In the genomic region with DNA sequence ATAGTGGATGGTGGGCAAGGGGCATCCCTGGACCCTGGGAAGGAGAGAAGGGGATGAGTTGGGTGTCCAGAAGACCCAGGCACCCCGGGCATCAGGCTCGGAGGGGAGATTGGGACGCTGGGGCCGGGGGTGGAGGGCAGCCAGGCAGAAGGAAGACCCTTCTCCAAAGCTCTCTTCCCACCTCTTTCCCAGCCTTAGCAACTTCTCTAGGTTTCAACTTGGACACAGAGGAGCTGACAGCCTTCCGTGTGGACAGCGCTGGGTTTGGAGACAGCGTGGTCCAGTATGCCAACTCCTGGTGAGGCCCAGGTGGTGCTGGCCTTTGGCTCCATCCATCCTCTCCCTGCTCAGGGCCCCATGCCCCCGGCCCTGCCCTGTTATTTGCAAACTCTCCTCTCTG, we compare ENCODE assay signal across 16 cellular contexts. TPM values are rescaled to one million over a fixed set of nuclear protein-coding genes. Genes with fewer than 3 reads are reported as not detected.
DNase-seq lines count a peak whose midpoint lies in the region; ATAC-seq and TF ChIP-seq lines count a peak whose summit lies in the region.
"Had no signal": no experiment of that assay in that cellular context is flagged by ENCODE, and none has a peak within 500 bp of the region (broad histone marks: within the 10 kb centered on the region; RNA-seq: fewer than 3 reads in every experiment).

No MANE protein-coding gene starts in this region.

- no peak for TF ChIP-seq EP300 in upper lobe of left lung (IDR thresholded peaks at IDR 0.05)

- no peak for TF ChIP-seq CTCF in RWPE2 (IDR thresholded peaks at IDR 0.05; ENCODE audit: poor library complexity, severe bottlenecking)
- no peak for TF ChIP-seq CTCF in upper lobe of left lung (IDR thresholded peaks at IDR 0.05)

- ATAC-seq in RWPE2 (ENCODE audit: low read depth) (no peak), memory B cell (ENCODE audit: low read depth) (no peak), upper lobe of left lung (ENCODE audit: low FRiP score in 2 of 2) (no peak), HG03571 (IDR thresholded peaks at IDR 0.05; ENCODE audit: unreplicated experiment) (no peak)
- ATAC-seq: gastrocnemius medialis had no signal

- no peak overlapping the region for H3K27ac Mint-ChIP-seq in activated naive CD4-positive, alpha-beta T cell treated with anti-CD3 and anti-CD28 coated beads, Interleukin-2, amount 50 U/mL, for 24 hours
- H3K27ac Mint-ChIP-seq in memory B cell = peak overlapping the region; percentile 87
- H3K27ac Mint-ChIP-seq: nephron progenitor cell, T-helper 17 cell had no signal

- H3K4me1 Mint-ChIP-seq in activated naive CD4-positive, alpha-beta T cell treated with anti-CD3 and anti-CD28 coated beads, Interleukin-2, amount 50 U/mL, for 24 hours = peaks cover 35% of the 10 kb centered on the region
- H3K4me1 Mint-ChIP-seq in memory B cell = peaks cover 46% of the 10 kb centered on the region

- H3K36me3 Mint-ChIP-seq in activated naive CD4-positive, alpha-beta T cell treated with anti-CD3 and anti-CD28 coated beads, Interleukin-2, amount 50 U/mL, for 24 hours = no peaks in the 10 kb centered on the region
- H3K36me3 Mint-ChIP-seq in memory B cell = no peaks in the 10 kb centered on the region

- H3K4me1 ChIP-seq in RWPE2 (ENCODE audit: insufficient read depth, poor library complexity, severe bottlenecking) (no peaks in the 10 kb centered on the region), upper lobe of left lung (no peaks in the 10 kb centered on the region)

- no peaks in the 10 kb centered on the region for H3K9me3 Mint-ChIP-seq in activated naive CD4-positive, alpha-beta T cell treated with anti-CD3 and anti-CD28 coated beads, Interleukin-2, amount 50 U/mL, for 24 hours
- H3K9me3 Mint-ChIP-seq in memory B cell = no peaks in the 10 kb centered on the region
- H3K9me3 Mint-ChIP-seq: nephron progenitor cell had no signal

- DNase-seq in activated naive CD4-positive, alpha-beta T cell treated with anti-CD3 and anti-CD28 coated beads, Interleukin-2, amount 50 U/mL, for 16 hours = no peak
- peak; percentile 34 for DNase-seq in RWPE2 (ENCODE audit: low spot score)
- no peak for DNase-seq in memory B cell (ENCODE audit: low spot score in 2 of 2)
- peak in 1 of 2 donors; percentile 40 for DNase-seq in upper lobe of left lung
- no peak for DNase-seq in putamen (ENCODE audit: low spot score)
- DNase-seq in stimulated activated CD4-positive, alpha-beta T cell treated with anti-CD3 and anti-CD28 coated beads, Interleukin-1b, Interleukin-23, amount 100 ng/mL, for 48 hours = no peak
- DNase-seq: activated gamma-delta T cell, cortex of kidney, gastrocnemius medialis, left ventricle myocardium superior, nephron progenitor cell, SHP77, T-helper 17 cell had no signal

- WGBS in upper lobe of left lung, 2 donors = 66 to 74% methylated on average over 5 to 8 of the region's 8 CpGs

- no peak for TF ChIP-seq POLR2A in upper lobe of left lung (IDR thresholded peaks at IDR 0.05)

- H3K4me3 Mint-ChIP-seq in activated naive CD4-positive, alpha-beta T cell treated with anti-CD3 and anti-CD28 coated beads, Interleukin-2, amount 50 U/mL, for 24 hours = peak overlapping the region; percentile 41
- H3K4me3 Mint-ChIP-seq in memory B cell = peak overlapping the region; percentile 78
- H3K4me3 Mint-ChIP-seq: T-helper 17 cell had no signal

- no peaks in the 10 kb centered on the region for H3K27me3 Mint-ChIP-seq in activated naive CD4-positive, alpha-beta T cell treated with anti-CD3 and anti-CD28 coated beads, Interleukin-2, amount 50 U/mL, for 24 hours
- H3K27me3 Mint-ChIP-seq in memory B cell = no peaks in the 10 kb centered on the region

- H3K27me3 ChIP-seq in RWPE2 (ENCODE audit: insufficient read depth, poor library complexity, severe bottlenecking) (no peaks in the 10 kb centered on the region), upper lobe of left lung (no peaks in the 10 kb centered on the region)
- H3K27me3 ChIP-seq: gastrocnemius medialis had no signal

- H3K27ac ChIP-seq in RWPE2 (ENCODE audit: poor library complexity, severe bottlenecking) (no peak overlapping the region), upper lobe of left lung (peak overlapping the region; percentile 76 to 87 (median 82))
- H3K27ac ChIP-seq: epithelial cell of prostate, gastrocnemius medialis had no signal

- H3K36me3 ChIP-seq in RWPE2 (ENCODE audit: low read depth) (no peaks in the 10 kb centered on the region), upper lobe of left lung (no peaks in the 10 kb centered on the region)
- H3K36me3 ChIP-seq: gastrocnemius medialis had no signal

- H3K9me3 ChIP-seq in RWPE2 (ENCODE audit: severe bottlenecking) (no peaks in the 10 kb centered on the region), upper lobe of left lung (no peaks in the 10 kb centered on the region)
- H3K9me3 ChIP-seq: gastrocnemius medialis had no signal

- H3K4me3 ChIP-seq in RWPE2 (ENCODE audit: severe bottlenecking) = no peak overlapping the region
- peak overlapping the region in 3 of 4 donors; percentile 26 to 44 (median 30) for H3K4me3 ChIP-seq in upper lobe of left lung
- H3K4me3 ChIP-seq: gastrocnemius medialis had no signal

RNA-seq across cellular contexts. Expression of a gene that starts 0.7 kb away (rescaled TPM):
- total RNA-seq in upper lobe of left lung = 100 to 1,000 TPM in 4 of 6 donors, 10 to 100 TPM in 2; 24.0 to 318 (median 134) TPM

RNA-seq across cellular contexts. Expression of a gene that starts 37.4 kb away (rescaled TPM):
- under 1 TPM in 3 of 6 donors, not detected in 3; 0.15 to 0.69 (median 0.52) TPM for total RNA-seq in upper lobe of left lung
- total RNA-seq: gastrocnemius medialis, left ventricle myocardium superior, T-helper 17 cell had no signal
